ENCODE assay signal across 9 cellular contexts in genomic region chr1:235328271-235329138, GRCh38.
A peak's percentile ranks its signal among the peaks of the same experiment; 100 is the strongest.
DNase-seq lines count a peak whose midpoint lies in the region; ATAC-seq lines count a peak whose summit lies in the region.
"Had no signal": no experiment of that assay in that cellular context is flagged by ENCODE, and none has a peak within 500 bp of the region (broad histone marks: within the 10 kb centered on the region; RNA-seq: fewer than 3 reads in every experiment).

Gene GGPS1 (plus strand): TSS chr1:235328570. CDS start chr1:235335265, 6,695 bp downstream.

- no peak within 1 kb of the TSS for H3K4me3 Mint-ChIP-seq in central memory CD8-positive, alpha-beta T cell
- H3K4me3 Mint-ChIP-seq: dendritic cell treated with granulocyte-macrophage colony-stimulating factor and Interleukin-4, amounts not matched to agents 40 ng/mL and 50 ng/mL, for 4 days had no signal

- H3K36me3 Mint-ChIP-seq in central memory CD8-positive, alpha-beta T cell (ENCODE audit: insufficient read depth), result peaks cover 28% of the 10 kb centered on the region

- H3K4me1 Mint-ChIP-seq in central memory CD8-positive, alpha-beta T cell, result peaks cover 30% of the 10 kb centered on the region

- H3K27me3 Mint-ChIP-seq in central memory CD8-positive, alpha-beta T cell, result no peaks in the 10 kb centered on the region
- H3K27me3 Mint-ChIP-seq: dendritic cell treated with granulocyte-macrophage colony-stimulating factor and Interleukin-4, amounts not matched to agents 40 ng/mL and 50 ng/mL, for 4 days had no signal

- DNase-seq in AG20443 (ENCODE audit: low spot score) (peak; percentile 99), NCI-H446 (lab: John Stamatoyannopoulos, UW) (peak; percentile 99 to 100), iris pigment epithelial cell (ENCODE audit: low read depth) (peak; percentile 100)
- peak; percentile 99 for DNase-seq in activated CD4-positive, CD25-positive, alpha-beta regulatory T cell treated with anti-CD3 and anti-CD28 coated beads, Interleukin-2, amount 50 U/mL, for 16 hours (ENCODE audit: low read depth, low spot score)
- peak; percentile 92 to 95 for DNase-seq in central memory CD8-positive, alpha-beta T cell (ENCODE audit: low spot score in 2 of 2)
- DNase-seq in stimulated activated CD4-positive, alpha-beta T cell treated with anti-CD3 and anti-CD28 coated beads, Interleukin-12 subunit alpha, Interleukin-12 subunit beta, amount 100 ng/mL, for 24 hours (ENCODE audit: low read depth in 2 of 2), result peak; percentile 97 to 99

- no peak within 1 kb of the TSS for H3K27ac Mint-ChIP-seq in central memory CD8-positive, alpha-beta T cell (ENCODE audit: low read depth)
- H3K27ac Mint-ChIP-seq: dendritic cell treated with granulocyte-macrophage colony-stimulating factor and Interleukin-4, amounts not matched to agents 40 ng/mL and 50 ng/mL, for 4 days had no signal

- H3K9me3 Mint-ChIP-seq in central memory CD8-positive, alpha-beta T cell, result no peaks in the 10 kb centered on the region
- H3K9me3 Mint-ChIP-seq: dendritic cell treated with granulocyte-macrophage colony-stimulating factor and Interleukin-4, amounts not matched to agents 40 ng/mL and 50 ng/mL, for 4 days had no signal

- ATAC-seq in GM19035 (IDR thresholded peaks at IDR 0.05; ENCODE audit: unreplicated experiment) (peak; percentile 62), HG03354 (IDR thresholded peaks at IDR 0.05; ENCODE audit: poor library complexity, severe bottlenecking, unreplicated experiment) (peak; percentile 70)
- ATAC-seq in central memory CD8-positive, alpha-beta T cell (replicated peaks; ENCODE audit: extremely low read depth, poor library complexity, severe bottlenecking), result peak; percentile 82

Comparison
In these comparisons a context has a peak if more than half of its experiments do, and no peak if none do; other contexts are left out.
1. Peak in every context shown above with its lines: DNase-seq and ATAC-seq.